8 cellular contexts compared by ENCODE assay signal in the genomic region with DNA sequence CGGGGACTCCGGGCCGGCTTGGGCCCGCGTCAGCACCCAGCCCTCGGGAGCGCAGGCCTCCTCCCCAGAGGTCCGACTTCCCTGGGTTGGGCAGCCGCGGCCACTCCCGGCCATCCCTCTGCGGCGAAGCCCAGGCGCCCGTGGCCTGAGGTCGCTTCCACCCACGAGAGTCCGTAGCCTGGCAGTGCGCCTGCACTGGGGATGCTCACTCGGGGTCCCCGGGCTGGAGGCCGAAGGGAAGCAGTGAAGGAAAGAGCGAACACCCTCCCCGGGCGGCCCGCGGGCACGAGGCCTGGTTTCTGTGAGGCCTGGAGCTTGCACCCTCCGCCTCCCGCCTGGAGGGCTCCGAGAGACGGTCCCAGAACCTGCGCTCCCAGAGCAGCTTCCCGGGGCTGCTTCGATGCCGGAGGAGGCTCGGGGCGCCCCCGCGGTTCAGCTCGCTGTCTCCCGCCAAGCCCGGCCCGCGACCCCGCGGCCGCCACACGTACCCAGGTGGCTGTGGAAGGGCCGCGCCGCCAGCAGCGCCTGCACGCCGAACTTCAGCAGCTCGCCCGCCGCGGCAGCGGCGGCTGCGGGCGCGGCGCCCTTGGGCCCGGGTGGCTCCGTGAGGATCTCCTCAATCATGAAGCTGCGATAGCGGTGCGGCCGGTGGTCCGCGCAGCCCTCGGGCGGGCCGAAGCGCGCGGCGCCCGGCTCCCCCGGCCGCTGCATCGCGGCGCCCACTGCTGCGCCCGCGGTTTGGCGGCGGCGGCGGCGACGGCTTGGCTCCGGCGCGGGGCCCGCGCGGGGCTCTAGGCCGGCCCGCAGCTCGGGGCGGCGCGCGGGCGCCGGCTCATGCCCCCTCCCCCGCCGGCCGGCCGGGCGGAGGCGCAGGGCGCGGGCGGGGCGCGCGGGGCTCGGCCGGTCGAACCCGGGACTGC. TPM values are rescaled to one million over a fixed set of nuclear protein-coding genes. Genes with fewer than 3 reads are reported as not detected.
DNase-seq lines count a peak whose midpoint lies in the region; ATAC-seq and TF ChIP-seq lines count a peak whose summit lies in the region.

A gene with protein sequence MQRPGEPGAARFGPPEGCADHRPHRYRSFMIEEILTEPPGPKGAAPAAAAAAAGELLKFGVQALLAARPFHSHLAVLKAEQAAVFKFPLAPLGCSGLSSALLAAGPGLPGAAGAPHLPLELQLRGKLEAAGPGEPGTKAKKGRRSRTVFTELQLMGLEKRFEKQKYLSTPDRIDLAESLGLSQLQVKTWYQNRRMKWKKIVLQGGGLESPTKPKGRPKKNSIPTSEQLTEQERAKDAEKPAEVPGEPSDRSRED (minus strand): TSS at position 920 of the 920 bp plus-strand sequence. CDS start 209 bp downstream, at position 711.

- H3K9me3 ChIP-seq in lower lobe of right lung (no peaks in the 10 kb centered on the region), stomach smooth muscle (ENCODE audit: control insufficient read depth in 2 of 2, low read length in 2 of 2) (no peaks in the 10 kb centered on the region), PC-9 (ENCODE audit: insufficient read depth, low read depth) (no peaks in the 10 kb centered on the region)

- no peak within 1 kb of the TSS for H2AFZ ChIP-seq in PC-9

- peak within 1 kb of the TSS; percentile 28 for H3K4me3 ChIP-seq in lower lobe of right lung
- peak within 1 kb of the TSS; percentile 94 to 95 for H3K4me3 ChIP-seq in stomach smooth muscle (ENCODE audit: low read length in 2 of 2)
- H3K4me3 ChIP-seq in PC-9: no peak within 1 kb of the TSS

- H3K27me3 ChIP-seq in lower lobe of right lung (ENCODE audit: low read depth) (peaks cover 96% of the 10 kb centered on the region), stomach smooth muscle (ENCODE audit: control insufficient read depth in 1 of 2, insufficient read depth in 2 of 2, low read length in 2 of 2) (peaks cover 4 to 6% of the 10 kb centered on the region in 2 donors), PC-9 (ENCODE audit: insufficient read depth, low read depth) (peaks cover 9% of the 10 kb centered on the region; the same call in 1 of the 2 replicates)

- no peaks in the 10 kb centered on the region for H4K20me1 ChIP-seq in PC-9 (ENCODE audit: insufficient read depth)

- peaks cover 6% of the 10 kb centered on the region for H3K9me3 Mint-ChIP-seq in activated CD4-positive, alpha-beta T cell treated with anti-CD3 and anti-CD28 coated beads, Interleukin-2, amount 10 ng/mL, durations not matched to agents 7 days and 5 days
- H3K9me3 Mint-ChIP-seq in activated T-cell treated with anti-CD3 and anti-CD28 coated beads, Interleukin-2, amount 50 U/mL, for 72 hours: no peaks in the 10 kb centered on the region

- DNase-seq in activated CD4-positive, alpha-beta T cell treated with anti-CD3 and anti-CD28 coated beads, Interleukin-2, amount 10 ng/mL, durations not matched to agents 7 days and 5 days: no peak
- DNase-seq in activated CD4-positive, alpha-beta T cell treated with anti-CD3 and anti-CD28 coated beads, Interleukin-2, amount 50 U/mL, for 1 hour: no peak
- DNase-seq in activated T-cell treated with anti-CD3 and anti-CD28 coated beads, Interleukin-2, amount 50 U/mL, for 72 hours: no peak
- DNase-seq in lower lobe of right lung: no peak
- no peak for DNase-seq in COLO829 (ENCODE audit: low spot score)
- no peak for DNase-seq in PC-9

- peak within 1 kb of the TSS; percentile 95 for H3K9ac ChIP-seq in stomach smooth muscle (ENCODE audit: low read length in 2 of 2)

- no TSS peak for BruUV-seq in PC-9 (replicated peaks; lab: Mats Ljungman, UMichigan)

- TF ChIP-seq CTCF in lower lobe of right lung (IDR thresholded peaks at IDR 0.05) (no peak), PC-9 (conservative IDR thresholded peaks at IDR 0.05) (no peak)

- no peak within 1 kb of the TSS for H3K27ac ChIP-seq in lower lobe of right lung
- peak within 1 kb of the TSS; percentile 98 for H3K27ac ChIP-seq in stomach smooth muscle (ENCODE audit: low read length)
- no peak within 1 kb of the TSS for H3K27ac ChIP-seq in PC-9

- peak within 1 kb of the TSS; percentile 67 for H3K27ac Mint-ChIP-seq in activated CD4-positive, alpha-beta T cell treated with anti-CD3 and anti-CD28 coated beads, Interleukin-2, amount 10 ng/mL, durations not matched to agents 7 days and 5 days
- no peak within 1 kb of the TSS for H3K27ac Mint-ChIP-seq in activated T-cell treated with anti-CD3 and anti-CD28 coated beads, Interleukin-2, amount 50 U/mL, for 72 hours

- CTCF ChIA-PET in activated CD4-positive, alpha-beta T cell treated with anti-CD3 and anti-CD28 coated beads, Interleukin-2, amount 10 ng/mL, durations not matched to agents 7 days and 5 days (lab: Charles Lee): no interaction called here
- CTCF ChIA-PET in PC-9 (lab: Charles Lee): no interaction called here

- H3K36me3 ChIP-seq in lower lobe of right lung (no peaks in the 10 kb centered on the region), stomach smooth muscle (ENCODE audit: control insufficient read depth in 2 of 2, insufficient read depth in 2 of 2, low read length in 2 of 2) (peaks cover 8 to 22% of the 10 kb centered on the region in 2 donors), PC-9 (ENCODE audit: low read depth) (no peaks in the 10 kb centered on the region)

- intact Hi-C loops in lower lobe of right lung (cut with DNase I): no loop called here
- intact Hi-C loops in PC-9 (cut with micrococcal nuclease; ENCODE audit: unreplicated experiment): no loop called here

- H3K4me3 Mint-ChIP-seq in activated CD4-positive, alpha-beta T cell treated with anti-CD3 and anti-CD28 coated beads, Interleukin-2, amount 10 ng/mL, durations not matched to agents 7 days and 5 days: peak within 1 kb of the TSS; percentile 64
- peak within 1 kb of the TSS; percentile 80 to 87 for H3K4me3 Mint-ChIP-seq in activated T-cell treated with anti-CD3 and anti-CD28 coated beads, Interleukin-2, amount 50 U/mL, for 72 hours

- peaks cover 75% of the 10 kb centered on the region for H3K27me3 Mint-ChIP-seq in activated CD4-positive, alpha-beta T cell treated with anti-CD3 and anti-CD28 coated beads, Interleukin-2, amount 10 ng/mL, durations not matched to agents 7 days and 5 days
- H3K27me3 Mint-ChIP-seq in activated T-cell treated with anti-CD3 and anti-CD28 coated beads, Interleukin-2, amount 50 U/mL, for 72 hours (ENCODE audit: low read depth): peaks cover 85% of the 10 kb centered on the region

- peaks cover 14% of the 10 kb centered on the region for H3K36me3 Mint-ChIP-seq in activated CD4-positive, alpha-beta T cell treated with anti-CD3 and anti-CD28 coated beads, Interleukin-2, amount 10 ng/mL, durations not matched to agents 7 days and 5 days (ENCODE audit: low read depth)
- peaks cover 2% of the 10 kb centered on the region in 2 donors for H3K36me3 Mint-ChIP-seq in activated T-cell treated with anti-CD3 and anti-CD28 coated beads, Interleukin-2, amount 50 U/mL, for 72 hours (ENCODE audit: insufficient read depth in 2 of 2)

- no peaks in the 10 kb centered on the region for H3F3A ChIP-seq in PC-9 (ENCODE audit: insufficient read depth, low read depth)

- H3K4me1 Mint-ChIP-seq in activated CD4-positive, alpha-beta T cell treated with anti-CD3 and anti-CD28 coated beads, Interleukin-2, amount 10 ng/mL, durations not matched to agents 7 days and 5 days: peaks cover 36% of the 10 kb centered on the region
- peaks cover 74% of the 10 kb centered on the region for H3K4me1 Mint-ChIP-seq in activated T-cell treated with anti-CD3 and anti-CD28 coated beads, Interleukin-2, amount 50 U/mL, for 72 hours (ENCODE audit: low read depth)

- ATAC-seq in activated T-cell treated with anti-CD3 and anti-CD28 coated beads, Interleukin-2, amount 50 U/mL, for 72 hours (replicated peaks in 1 of 2): no peak
- ATAC-seq in lower lobe of right lung (no peak), GM18511 (IDR thresholded peaks at IDR 0.05; ENCODE audit: unreplicated experiment) (no peak)

- H3K79me2 ChIP-seq in PC-9 (ENCODE audit: low read depth): no peaks in the 10 kb centered on the region

- peaks cover 61% of the 10 kb centered on the region for H3K4me1 ChIP-seq in lower lobe of right lung
- H3K4me1 ChIP-seq in stomach smooth muscle (ENCODE audit: control insufficient read depth, insufficient read depth, low read length): peaks cover 57% of the 10 kb centered on the region
- no peaks in the 10 kb centered on the region for H3K4me1 ChIP-seq in PC-9 (replicated peaks; ENCODE audit: insufficient read depth)

- H3K9me2 ChIP-seq in PC-9 (ENCODE audit: insufficient read depth): no peaks in the 10 kb centered on the region

- no peak within 1 kb of the TSS for H3K4me2 ChIP-seq in PC-9

- POLR2A ChIA-PET in activated CD4-positive, alpha-beta T cell treated with anti-CD3 and anti-CD28 coated beads, Interleukin-2, amount 10 ng/mL, durations not matched to agents 7 days and 5 days (lab: Charles Lee): interaction anchor here (0.6 kb wide), 1 partner anchor 461 kb away, joined by 3 read pairs; no protein-coding TSS in a partner anchor
- POLR2A ChIA-PET in PC-9 (lab: Charles Lee; ENCODE audit: unreplicated experiment): no interaction called here

RNA-seq across cellular contexts. Expression of the gene that starts here (rescaled TPM):
- total RNA-seq in activated CD4-positive, alpha-beta T cell treated with anti-CD3 and anti-CD28 coated beads, Interleukin-2, amount 10 ng/mL, durations not matched to agents 7 days and 5 days: not detected
- total RNA-seq in activated T-cell treated with anti-CD3 and anti-CD28 coated beads, Interleukin-2, amount 50 U/mL, for 72 hours: 1 to 10 TPM in 1 of 2 donors, under 1 TPM in 1; 0.38 to 1.7 TPM
- total RNA-seq in lower lobe of right lung (not detected), PC-9 (2021) (not detected in 2 replicates)
